Comparison of ENCODE assay signal across 23 cellular contexts in the genomic region with DNA sequence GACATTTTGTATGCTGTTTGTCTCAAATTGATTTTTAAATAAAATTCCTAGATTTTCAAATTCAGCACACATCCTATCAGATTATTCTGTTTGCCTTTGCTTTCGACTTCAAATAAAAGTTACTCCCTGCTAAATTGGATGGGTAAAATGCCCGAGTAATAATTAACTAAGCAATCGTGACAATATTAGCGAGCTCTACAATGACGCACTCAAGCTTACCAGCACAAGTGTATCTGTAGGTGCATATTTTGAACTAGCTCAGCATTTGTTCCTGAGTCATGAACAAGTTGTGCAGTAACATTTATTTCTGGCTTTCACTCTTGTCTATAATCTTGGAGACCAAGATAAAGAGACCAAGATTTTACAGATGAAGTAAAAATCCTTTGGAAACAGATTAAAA.
"Had no signal": no experiment of that assay in that cellular context is flagged by ENCODE, and none has a peak within 500 bp of the region (broad histone marks: within the 10 kb centered on the region; RNA-seq: fewer than 3 reads in every experiment).

No MANE protein-coding gene starts in this region.

- H3K4me3 ChIP-seq: ascending aorta had no signal

- H3K27me3 ChIP-seq: ascending aorta had no signal

- H3K4me1 ChIP-seq: ascending aorta had no signal

- H3K9ac ChIP-seq: KMS-11 had no signal

- H3K9me3 ChIP-seq: ascending aorta had no signal

- ATAC-seq: activated CD8-positive, alpha-beta memory T cell treated with anti-CD3 and anti-CD28 coated beads, Interleukin-2, amount 10 ng/mL, durations not matched to agents 7 days and 5 days; activated naive CD4-positive, alpha-beta T cell treated with anti-CD3 and anti-CD28 coated beads, Interleukin-2, amount 50 U/mL, for 72 hours; activated naive CD8-positive, alpha-beta T cell treated with anti-CD3 and anti-CD28 coated beads, Interleukin-2, amount 50 U/mL, for 24 hours had no signal

- DNase-seq: activated B cell treated with CpG ODN at 0.5 μM for 24 hours; activated CD4-positive, alpha-beta T cell treated with anti-CD3 and anti-CD28 coated beads for 1 hour; activated CD4-positive, alpha-beta T cell treated with anti-CD3 and anti-CD28 coated beads, Interleukin-2, amount 10 ng/mL, durations not matched to agents 24 days and 14 days; activated CD4-positive, alpha-beta T cell treated with anti-CD3 and anti-CD28 coated beads, Interleukin-2, amount 50 U/mL, for 48 hours; activated CD8-positive, alpha-beta memory T cell treated with anti-CD3 and anti-CD28 coated beads, Interleukin-2, amount 10 ng/mL, durations not matched to agents 7 days and 5 days; activated effector memory CD4-positive, alpha-beta T cell treated with anti-CD3 and anti-CD28 coated beads, Interleukin-2, amount 50 U/mL, for 16 hours; activated naive CD4-positive, alpha-beta T cell treated with Interleukin-2 at 50 U/mL for 16 hours; activated naive CD8-positive, alpha-beta T cell treated with anti-CD3 and anti-CD28 coated beads, Interleukin-2, amount 50 U/mL, for 24 hours; activated T-cell treated with anti-CD3 and anti-CD28 coated beads, Interleukin-2, amount 50 U/mL, for 24 hours; amniotic stem cell; NCI-H1092; NCI-H1417; NCI-H1930; NCI-H2107; NCI-H2171 treated with DMSO at 0.1 percent for 48 hours; NCI-H226; NCI-H526; NCI-H774; Right ventricle myocardium superior had no signal

- H3K36me3 ChIP-seq: ascending aorta had no signal

- H3K27ac ChIP-seq: ascending aorta, KMS-11, RWPE1 had no signal
